In genomic region chr13:99310382-99311031, GRCh38 we compare ENCODE assay signal across 1 cellular context.
TF ChIP-seq lines count a peak whose summit lies in the region.

No MANE protein-coding gene starts in this region.

TF ChIP-seq in SK-N-SH, 30 proteins besides CTCF, POLR2A, EP300 and RAD21 (continued from another document):
- TF ChIP-seq MEF2A (IDR thresholded peaks at IDR 0.05; ENCODE audit: borderline replicate concordance, low read depth) (0 out of 2 replicates have a peak, but pooled peaks have one; percentile 24), USF1 (IDR thresholded peaks at IDR 0.05; ENCODE audit: borderline replicate concordance, low read depth) (no peak), GABPA (IDR thresholded peaks at IDR 0.05; ENCODE audit: low read depth) (no peak), IRF3 (IDR thresholded peaks at IDR 0.05; ENCODE audit: low read depth, low read length) (no peak), SMC3 (IDR thresholded peaks at IDR 0.05; ENCODE audit: low read depth, low read length) (no peak), MAX (IDR thresholded peaks at IDR 0.05; ENCODE audit: low read depth) (0 out of 2 replicates have a peak, but pooled peaks have one; percentile 22), FOSL2 (IDR thresholded peaks at IDR 0.05; ENCODE audit: borderline replicate concordance, low read depth) (peak; percentile 38; the same call in 1 of the 2 replicates), RCOR1 (IDR thresholded peaks at IDR 0.05; ENCODE audit: low read length) (no peak), CHD2 (IDR thresholded peaks at IDR 0.05; ENCODE audit: low read length, partially characterized antibody) (no peak)
